In genomic region chr1:192550922-192551534, GRCh38 we compare ENCODE assay signal across 8 cellular contexts.
DNase-seq lines count a peak whose midpoint lies in the region; ATAC-seq and TF ChIP-seq lines count a peak whose summit lies in the region.

No MANE protein-coding gene starts in this region.

- peak; percentile 57 for ATAC-seq in GM21619 (IDR thresholded peaks at IDR 0.05; ENCODE audit: unreplicated experiment)
- ATAC-seq in stimulated activated memory B cell treated with anti-CD40 and anti-IgM and Interleukin-4, amounts not matched to agents 10 μg/mL and 1 μg/mL and 100 μg/mL, for 72 hours: peak; percentile 92

- peaks cover 45% of the 10 kb centered on the region for H3K4me1 Mint-ChIP-seq in stimulated activated memory B cell treated with anti-CD40 and anti-IgM and Interleukin-4, amounts not matched to agents 10 μg/mL and 1 μg/mL and 100 μg/mL, for 72 hours

- H3K27ac Mint-ChIP-seq in stimulated activated memory B cell treated with anti-CD40 and anti-IgM and Interleukin-4, amounts not matched to agents 10 μg/mL and 1 μg/mL and 100 μg/mL, for 72 hours: peak overlapping the region; percentile 84

- H3K36me3 Mint-ChIP-seq in stimulated activated memory B cell treated with anti-CD40 and anti-IgM and Interleukin-4, amounts not matched to agents 10 μg/mL and 1 μg/mL and 100 μg/mL, for 72 hours: no peaks in the 10 kb centered on the region

- no peaks in the 10 kb centered on the region for H3K27me3 Mint-ChIP-seq in stimulated activated memory B cell treated with anti-CD40 and anti-IgM and Interleukin-4, amounts not matched to agents 10 μg/mL and 1 μg/mL and 100 μg/mL, for 72 hours

- peak overlapping the region; percentile 9 for H3K4me3 Mint-ChIP-seq in stimulated activated memory B cell treated with anti-CD40 and anti-IgM and Interleukin-4, amounts not matched to agents 10 μg/mL and 1 μg/mL and 100 μg/mL, for 72 hours

- H3K9me3 Mint-ChIP-seq in stimulated activated memory B cell treated with anti-CD40 and anti-IgM and Interleukin-4, amounts not matched to agents 10 μg/mL and 1 μg/mL and 100 μg/mL, for 72 hours: no peaks in the 10 kb centered on the region

- in situ Hi-C loops in KBM-7 (cut with MboI; ENCODE audit: low pct_unique_long_range_greater_than_20kb, low sequenced_read_pairs): no loop called here

- no peak for TF ChIP-seq CTCF in GM10266 (IDR thresholded peaks at IDR 0.05; ENCODE audit: control insufficient read depth, insufficient read depth, low read depth, missing control alignments)

- DNase-seq in GM10266 (ENCODE audit: extremely low spot score) (peak; percentile 15), KBM-7 (peak; percentile 58), astrocyte of the hippocampus (ENCODE audit: low read depth, low spot score) (peak; percentile 85), DMS153 (lab: John Stamatoyannopoulos, UW) (no peak), NK-92 (lab: John Stamatoyannopoulos, UW; ENCODE audit: unreplicated experiment) (no peak)
- no peak for DNase-seq in effector CD4-positive, alpha-beta T cell

Comparison
In these comparisons a context has a peak if more than half of its experiments do, and no peak if none do; other contexts are left out.
1. DNase-seq: peak in GM10266 (single experiment), KBM-7 (single experiment) and astrocyte of the hippocampus (single experiment); none in effector CD4-positive, alpha-beta T cell (single experiment), DMS153 (single experiment) and NK-92 (single experiment).